In the genomic region with DNA sequence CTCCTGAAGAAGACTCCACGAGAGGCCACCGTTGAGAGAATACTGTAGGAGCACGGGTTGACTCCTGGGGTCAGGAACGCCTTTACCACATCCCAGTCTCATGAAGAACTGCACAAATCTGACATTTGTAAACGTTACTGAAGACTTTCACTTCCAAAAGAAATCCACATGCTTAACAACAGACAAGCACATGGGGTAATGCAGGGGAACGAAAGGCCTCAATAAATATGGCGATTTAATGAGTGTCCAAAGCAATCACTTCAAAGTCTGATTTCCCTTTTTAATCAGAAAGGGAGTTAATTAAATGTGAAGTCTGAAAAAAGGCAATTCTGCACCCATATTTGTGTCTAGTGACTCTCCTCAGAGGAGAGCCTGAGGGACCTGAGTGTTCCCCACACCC, we compare ENCODE assay signal across 15 cellular contexts.
A peak's percentile ranks its signal among the peaks of the same experiment; 100 is the strongest.
DNase-seq lines count a peak whose midpoint lies in the region; ATAC-seq and TF ChIP-seq lines count a peak whose summit lies in the region.
"Had no signal": no experiment of that assay in that cellular context is flagged by ENCODE, and none has a peak within 500 bp of the region (broad histone marks: within the 10 kb centered on the region; RNA-seq: fewer than 3 reads in every experiment).

No MANE protein-coding gene starts in this region.

- H3K27ac Mint-ChIP-seq in brain = peak overlapping the region in 4 of 5 experiments; percentile 54 to 93 (median 77)
- H3K27ac Mint-ChIP-seq: B cell; CD4-positive, alpha-beta T cell; GM23338 had no signal

- intact Hi-C loops in left ventricle myocardium superior (cut with micrococcal nuclease) = no loop called here
- intact Hi-C loops in Right ventricle myocardium inferior (cut with DNase I) = no loop called here

- H3K4me1 ChIP-seq in OCI-LY3 (ENCODE audit: low read length) = no peaks in the 10 kb centered on the region; the same call in 1 of the 2 replicates

- peaks cover 23% of the 10 kb centered on the region for H3K4me1 Mint-ChIP-seq in brain
- H3K4me1 Mint-ChIP-seq: B cell, GM23338 had no signal

- TF ChIP-seq CTCF in OCI-LY3 (IDR thresholded peaks at IDR 0.05; ENCODE audit: low read depth, low read length) (no peak), brain (conservative IDR thresholded peaks at IDR 0.05) (no peak)

- peaks cover 9% of the 10 kb centered on the region for H3K27me3 Mint-ChIP-seq in brain

- no peak overlapping the region for H3K9ac ChIP-seq in OCI-LY3 (ENCODE audit: low read length)

- H2AFZ ChIP-seq in OCI-LY3 (ENCODE audit: low read depth, low read length) = 0 out of 2 replicates have a peak overlapping the region, but pooled peaks have one; percentile 25
- H2AFZ ChIP-seq: GM23338 had no signal

- no peak overlapping the region for H3K4me3 ChIP-seq in OCI-LY3 (ENCODE audit: low read length)
- H3K4me3 ChIP-seq: GM23338 had no signal

- H3K79me2 ChIP-seq in OCI-LY3 (ENCODE audit: low read length) = no peaks in the 10 kb centered on the region

- peaks cover 7% of the 10 kb centered on the region; the same call in 1 of the 2 replicates for H3K27me3 ChIP-seq in OCI-LY3 (ENCODE audit: low read depth, low read length)

- no peak for DNase-seq in left ventricle myocardium superior
- no peak for DNase-seq in Right ventricle myocardium inferior (ENCODE audit: missing footprints)
- no peak for DNase-seq in substantia nigra (lab: John Stamatoyannopoulos, UW)
- no peak for DNase-seq in stimulated activated CD4-positive, alpha-beta T cell treated with anti-CD3 and anti-CD28 coated beads, Interleukin-12 subunit alpha, Interleukin-12 subunit beta, amount 100 ng/mL, for 4 hours
- DNase-seq in NCI-H146 (lab: John Stamatoyannopoulos, UW) = no peak
- DNase-seq: Calu3; CD4-positive, alpha-beta T cell; DMS153; DMS79 treated with DMSO at 0.1 percent for 48 hours; H7 had no signal

- no peaks in the 10 kb centered on the region for H4K20me1 ChIP-seq in OCI-LY3 (ENCODE audit: insufficient read depth, low read length)

- no peak overlapping the region for H3K27ac ChIP-seq in OCI-LY3 (ENCODE audit: low read length)
- peak overlapping the region; percentile 97 for H3K27ac ChIP-seq in substantia nigra (ENCODE audit: low read depth, low read length, poor library complexity, severe bottlenecking)
- H3K27ac ChIP-seq: HL-60 had no signal

- H3K9me3 Mint-ChIP-seq in brain = peaks cover 0 to 16% (median 0%) of the 10 kb centered on the region in 5 experiments
- H3K9me3 Mint-ChIP-seq: CD4-positive, alpha-beta T cell; GM23338 had no signal

- no peak overlapping the region for H3K4me2 ChIP-seq in OCI-LY3 (ENCODE audit: low read length)
- H3K4me2 ChIP-seq: GM23338 had no signal

- H3K36me3 Mint-ChIP-seq in brain = no peaks in the 10 kb centered on the region

- peak; percentile 16 for ATAC-seq in left ventricle myocardium superior
- ATAC-seq in Right ventricle myocardium inferior = no peak
- ATAC-seq: GM23338 had no signal

- no peaks in the 10 kb centered on the region for H3K9me3 ChIP-seq in OCI-LY3 (ENCODE audit: insufficient read depth, low read length)

- peak overlapping the region in 1 of 5 experiments; percentile 51 for H3K4me3 Mint-ChIP-seq in brain
- H3K4me3 Mint-ChIP-seq: B cell; CD4-positive, alpha-beta T cell; GM23338 had no signal

- no peaks in the 10 kb centered on the region for H3K36me3 ChIP-seq in OCI-LY3 (replicated peaks; ENCODE audit: low read depth, low read length)
